ENCODE assay signal across 16 cellular contexts in the genomic region with DNA sequence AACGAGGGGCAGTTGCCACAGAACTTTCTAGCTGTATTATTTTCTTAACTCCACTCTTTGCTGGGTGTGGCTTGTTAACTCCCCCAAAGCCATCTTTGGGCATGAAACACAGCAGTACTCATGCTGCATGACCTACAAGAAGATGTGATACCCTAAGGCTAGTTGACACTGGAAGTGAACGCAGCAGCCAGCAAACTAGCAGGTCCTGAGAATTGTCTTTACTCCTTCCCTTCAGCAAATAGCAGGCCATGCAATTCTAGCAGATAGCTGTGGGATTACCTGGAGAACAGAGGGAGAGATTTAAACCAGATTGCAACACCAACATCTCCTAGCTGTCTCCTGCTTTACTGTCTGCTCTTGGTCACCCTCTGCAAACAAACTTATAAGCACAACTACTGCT.
DNase-seq lines count a peak whose midpoint lies in the region; ATAC-seq and TF ChIP-seq lines count a peak whose summit lies in the region.
"Had no signal": no experiment of that assay in that cellular context is flagged by ENCODE, and none has a peak within 500 bp of the region (broad histone marks: within the 10 kb centered on the region; RNA-seq: fewer than 3 reads in every experiment).

No MANE protein-coding gene starts in this region.

- intact Hi-C loops in left cardiac atrium (cut with DNase I), result no loop called here
- intact Hi-C loops in gastrocnemius medialis (cut with DNase I; ENCODE audit: low total_unique reads), result no loop called here

- peak overlapping the region; percentile 54 for H3K27ac ChIP-seq in cardiac muscle cell
- peak overlapping the region; percentile 8 for H3K27ac ChIP-seq in hepatocyte
- no peak overlapping the region for H3K27ac ChIP-seq in gastrocnemius medialis
- H3K27ac ChIP-seq: 22Rv1, BLaER1, GM23248 had no signal

- H3K9me3 Mint-ChIP-seq in nephron progenitor cell, result peaks cover 10% of the 10 kb centered on the region
- peaks cover 7 to 23% of the 10 kb centered on the region in 2 donors for H3K9me3 Mint-ChIP-seq in effector memory CD8-positive, alpha-beta T cell
- peaks cover 20% of the 10 kb centered on the region for H3K9me3 Mint-ChIP-seq in stimulated activated effector memory CD8-positive, alpha-beta T cell treated with anti-CD3 and anti-CD28 coated beads, Interleukin-12 subunit alpha, Interleukin-12 subunit beta, amount 100 ng/mL, for 72 hours

- H3K27me3 ChIP-seq in cardiac muscle cell, result no peaks in the 10 kb centered on the region
- no peaks in the 10 kb centered on the region for H3K27me3 ChIP-seq in hepatocyte
- H3K27me3 ChIP-seq in gastrocnemius medialis, result no peaks in the 10 kb centered on the region
- H3K27me3 ChIP-seq: BLaER1 had no signal

- H3K36me3 ChIP-seq in cardiac muscle cell (no peaks in the 10 kb centered on the region), hepatocyte (replicated peaks; ENCODE audit: insufficient read depth, low read depth) (no peaks in the 10 kb centered on the region), gastrocnemius medialis (no peaks in the 10 kb centered on the region)
- H3K36me3 ChIP-seq: BLaER1 had no signal

- H3K27ac Mint-ChIP-seq in nephron progenitor cell, result peak overlapping the region; percentile 69
- no peak overlapping the region for H3K27ac Mint-ChIP-seq in effector memory CD8-positive, alpha-beta T cell
- no peak overlapping the region for H3K27ac Mint-ChIP-seq in stimulated activated effector memory CD8-positive, alpha-beta T cell treated with anti-CD3 and anti-CD28 coated beads, Interleukin-12 subunit alpha, Interleukin-12 subunit beta, amount 100 ng/mL, for 72 hours
- H3K27ac Mint-ChIP-seq: CD8-positive, alpha-beta memory T cell had no signal

- H4K20me1 ChIP-seq in hepatocyte (ENCODE audit: insufficient read depth, poor library complexity, severe bottlenecking), result no peaks in the 10 kb centered on the region
- H4K20me1 ChIP-seq: BLaER1 had no signal

- DNase-seq in cardiac muscle cell (ENCODE audit: low read depth in 1 of 2, low spot score in 1 of 2) (no peak), left cardiac atrium (no peak), hepatocyte (ENCODE audit: low spot score) (peak; percentile 8), nephron progenitor cell (no peak), gastrocnemius medialis (no peak)
- no peak for DNase-seq in effector memory CD8-positive, alpha-beta T cell
- DNase-seq in stimulated activated effector memory CD8-positive, alpha-beta T cell treated with anti-CD3 and anti-CD28 coated beads, Interleukin-12 subunit alpha, Interleukin-12 subunit beta, amount 100 ng/mL, for 72 hours (ENCODE audit: low spot score in 2 of 2), result no peak
- DNase-seq: CD8-positive, alpha-beta memory T cell; DND-41; GF-D8; GM23248; H9; IMR-90 had no signal

- no peak overlapping the region for H2AFZ ChIP-seq in hepatocyte
- H2AFZ ChIP-seq: GM23248 had no signal

- no peak for TF ChIP-seq POLR2A in gastrocnemius medialis (IDR thresholded peaks at IDR 0.05)

- WGBS in hepatocyte (ENCODE audit: low lambda C conversion rate, missing lambda C conversion rate), result 41% methylated on average over 2 of the region's 2 CpGs

- H3K4me1 ChIP-seq in cardiac muscle cell (ENCODE audit: low read depth) (peaks cover 8% of the 10 kb centered on the region), hepatocyte (ENCODE audit: insufficient read depth) (no peaks in the 10 kb centered on the region), gastrocnemius medialis (no peaks in the 10 kb centered on the region)
- H3K4me1 ChIP-seq: BLaER1 had no signal

- H3K9me2 ChIP-seq in hepatocyte (replicated peaks; ENCODE audit: insufficient read depth), result no peaks in the 10 kb centered on the region

- no peaks in the 10 kb centered on the region for H3K9me3 ChIP-seq in cardiac muscle cell (ENCODE audit: low read depth)
- H3K9me3 ChIP-seq in hepatocyte (ENCODE audit: low read depth), result no peaks in the 10 kb centered on the region
- H3K9me3 ChIP-seq in gastrocnemius medialis, result no peaks in the 10 kb centered on the region
- H3K9me3 ChIP-seq: BLaER1, Caco-2 had no signal

- no peak overlapping the region for H3K4me3 ChIP-seq in cardiac muscle cell
- H3K4me3 ChIP-seq in hepatocyte, result no peak overlapping the region
- no peak overlapping the region for H3K4me3 ChIP-seq in gastrocnemius medialis
- H3K4me3 ChIP-seq: BLaER1, GM23248 had no signal

- ATAC-seq in left cardiac atrium (no peak), gastrocnemius medialis (no peak)
- no peak for ATAC-seq in effector memory CD8-positive, alpha-beta T cell (replicated peaks)
- no peak for ATAC-seq in stimulated activated effector memory CD8-positive, alpha-beta T cell treated with anti-CD3 and anti-CD28 coated beads, Interleukin-12 subunit alpha, Interleukin-12 subunit beta, amount 100 ng/mL, for 72 hours

- H3K4me2 ChIP-seq in hepatocyte, result peak overlapping the region; percentile 37
- H3K4me2 ChIP-seq: BLaER1 had no signal

- H3K36me3 Mint-ChIP-seq in nephron progenitor cell (ENCODE audit: low read depth), result no peaks in the 10 kb centered on the region
- H3K36me3 Mint-ChIP-seq in effector memory CD8-positive, alpha-beta T cell (ENCODE audit: insufficient read depth), result no peaks in the 10 kb centered on the region
- no peaks in the 10 kb centered on the region for H3K36me3 Mint-ChIP-seq in stimulated activated effector memory CD8-positive, alpha-beta T cell treated with anti-CD3 and anti-CD28 coated beads, Interleukin-12 subunit alpha, Interleukin-12 subunit beta, amount 100 ng/mL, for 72 hours
- H3K36me3 Mint-ChIP-seq: CD8-positive, alpha-beta memory T cell had no signal

- in situ Hi-C loops in gastrocnemius medialis (cut with MboI; ENCODE audit: low sequenced_read_pairs in 4 of 4), result no loop called here

- TF ChIP-seq CTCF in cardiac muscle cell (IDR thresholded peaks at IDR 0.05; ENCODE audit: low read depth, low read length) (no peak), hepatocyte (IDR thresholded peaks at IDR 0.05; ENCODE audit: poor library complexity) (no peak), nephron progenitor cell (IDR thresholded peaks at IDR 0.05) (no peak), gastrocnemius medialis (IDR thresholded peaks at IDR 0.05 in 4 of 5, conservative IDR thresholded peaks at IDR 0.05 in 1 of 5) (no peak)

- no peaks in the 10 kb centered on the region for H3K79me2 ChIP-seq in hepatocyte

- no peaks in the 10 kb centered on the region for H3K27me3 Mint-ChIP-seq in nephron progenitor cell (ENCODE audit: low read depth, poor library complexity)
- H3K27me3 Mint-ChIP-seq in effector memory CD8-positive, alpha-beta T cell, result no peaks in the 10 kb centered on the region
- H3K27me3 Mint-ChIP-seq: CD8-positive, alpha-beta memory T cell had no signal

- no peak overlapping the region for H3K4me3 Mint-ChIP-seq in nephron progenitor cell
- H3K4me3 Mint-ChIP-seq in effector memory CD8-positive, alpha-beta T cell, result no peak overlapping the region
- H3K4me3 Mint-ChIP-seq in stimulated activated effector memory CD8-positive, alpha-beta T cell treated with anti-CD3 and anti-CD28 coated beads, Interleukin-12 subunit alpha, Interleukin-12 subunit beta, amount 100 ng/mL, for 72 hours, result no peak overlapping the region
- H3K4me3 Mint-ChIP-seq: CD8-positive, alpha-beta memory T cell; H9 had no signal

- H3K4me1 Mint-ChIP-seq in nephron progenitor cell, result peaks cover 42% of the 10 kb centered on the region
- H3K4me1 Mint-ChIP-seq in effector memory CD8-positive, alpha-beta T cell (ENCODE audit: low read depth in 2 of 2), result peaks cover 0 to 1% of the 10 kb centered on the region in 2 donors
- no peaks in the 10 kb centered on the region for H3K4me1 Mint-ChIP-seq in stimulated activated effector memory CD8-positive, alpha-beta T cell treated with anti-CD3 and anti-CD28 coated beads, Interleukin-12 subunit alpha, Interleukin-12 subunit beta, amount 100 ng/mL, for 72 hours
- H3K4me1 Mint-ChIP-seq: CD8-positive, alpha-beta memory T cell; H9 had no signal

Comparison
In these comparisons a context has a peak if more than half of its experiments do, and no peak if none do; other contexts are left out.
1. H3K27ac ChIP-seq: peak in cardiac muscle cell (single experiment) and hepatocyte (single experiment); none in gastrocnemius medialis (0 of 4).